ENCODE assay signal across 17 cellular contexts in genomic region chr18:22069916-22070315, GRCh38.
DNase-seq lines count a peak whose midpoint lies in the region; ATAC-seq, FAIRE-seq and TF ChIP-seq lines count a peak whose summit lies in the region.
"Had no signal": no experiment of that assay in that cellular context is flagged by ENCODE, and none has a peak within 500 bp of the region (broad histone marks: within the 10 kb centered on the region; RNA-seq: fewer than 3 reads in every experiment).

No MANE protein-coding gene starts in this region.

- H4K91ac ChIP-seq in neuronal stem cell (ENCODE audit: low read depth, low read length, poor library complexity): no peak overlapping the region

- H3K4me2 ChIP-seq in K562 (ENCODE audit: insufficient read depth, low read length) (no peak overlapping the region), HepG2 (ENCODE audit: low read depth, low read length) (peak overlapping the region; percentile 53), neuronal stem cell (ENCODE audit: insufficient read depth, low read length, poor library complexity, severe bottlenecking) (no peak overlapping the region)
- H3K4me2 ChIP-seq: A549, BLaER1 had no signal

- H4K8ac ChIP-seq in neuronal stem cell (ENCODE audit: low read depth, low read length): no peak overlapping the region

- H3K4ac ChIP-seq in neuronal stem cell (ENCODE audit: low read length): no peak overlapping the region

- H3K9me1 ChIP-seq in K562 (ENCODE audit: control insufficient read depth, insufficient read depth, low read length): no peaks in the 10 kb centered on the region

- peaks cover 4 to 6% of the 10 kb centered on the region in 2 experiments; a peak in 3 of 5 replicates for H3K4me1 ChIP-seq in K562 (replicated peaks in 1 of 2; ENCODE audit: control insufficient read depth in 2 of 2, insufficient read depth in 2 of 2, low read length in 2 of 2)
- peaks cover 33% of the 10 kb centered on the region for H3K4me1 ChIP-seq in HepG2 (ENCODE audit: insufficient read depth, low read length)
- H3K4me1 ChIP-seq in neuronal stem cell (ENCODE audit: control insufficient read depth in 2 of 2, insufficient read depth in 1 of 2, low read depth in 1 of 2, low read length in 2 of 2): peaks cover 0 to 4% of the 10 kb centered on the region in 2 donors
- H3K4me1 ChIP-seq in transverse colon: no peaks in the 10 kb centered on the region
- H3K4me1 ChIP-seq: A549, BLaER1, HAP-1 had no signal

- DNase-seq in NCI-H1105 (lab: John Stamatoyannopoulos, UW): peak; percentile 4
- no peak for DNase-seq in NCI-H1105 treated with DMSO at 0.1 percent for 48 hours (lab: John Stamatoyannopoulos, UW)
- no peak for DNase-seq in K562 (ENCODE audit: extremely low read depth in 1 of 4, low spot score in 3 of 4)
- DNase-seq in HepG2 (ENCODE audit: low spot score): peak; percentile 87
- no peak for DNase-seq in neuronal stem cell (ENCODE audit: low spot score)
- DNase-seq in activated effector memory CD4-positive, alpha-beta T cell treated with anti-CD3 and anti-CD28 coated beads, Interleukin-2, amount 50 U/mL, for 16 hours: no peak
- no peak for DNase-seq in transverse colon
- no peak for DNase-seq in coronary artery (ENCODE audit: low spot score)
- DNase-seq: CD4-positive, alpha-beta memory T cell; DMS153; DMS79 treated with DMSO at 0.1 percent for 48 hours had no signal

- H4K20me1 ChIP-seq in K562 (replicated peaks; ENCODE audit: control insufficient read depth, insufficient read depth, low read length): peaks cover 11% of the 10 kb centered on the region; the same call in 1 of the 2 replicates
- no peaks in the 10 kb centered on the region for H4K20me1 ChIP-seq in HepG2 (ENCODE audit: insufficient read depth, low read length)
- H4K20me1 ChIP-seq: BLaER1 had no signal

- ATAC-seq in K562 (no peak), HepG2 (peak; percentile 87)
- ATAC-seq: A549 had no signal

- H3K9ac ChIP-seq in K562 (ENCODE audit: insufficient read depth in 1 of 2, low read depth in 2 of 2, low read length in 2 of 2): no peak overlapping the region
- H3K9ac ChIP-seq in HepG2 (ENCODE audit: insufficient read depth, low read depth, low read length): no peak overlapping the region
- no peak overlapping the region for H3K9ac ChIP-seq in neuronal stem cell (ENCODE audit: low read depth, low read length, poor library complexity)
- H3K9ac ChIP-seq: BLaER1 had no signal

- intact Hi-C loops in K562 (cut with micrococcal nuclease): no loop called here
- intact Hi-C loops in HepG2 (cut with micrococcal nuclease; ENCODE audit: unreplicated experiment): no loop called here
- intact Hi-C loops in transverse colon (cut with DNase I; ENCODE audit: low total_unique reads): no loop called here

- no peak overlapping the region for H2BK5ac ChIP-seq in neuronal stem cell (ENCODE audit: low read length)

- H3K79me2 ChIP-seq in K562 (ENCODE audit: control insufficient read depth, insufficient read depth, low read length): no peaks in the 10 kb centered on the region
- no peaks in the 10 kb centered on the region for H3K79me2 ChIP-seq in HepG2 (ENCODE audit: insufficient read depth, low read length)

- H3K4me3 ChIP-seq in K562 (no peak overlapping the region), HepG2 (replicated peaks in 1 of 3; ENCODE audit: insufficient read depth in 1 of 3, low read depth in 2 of 3, low read length in 3 of 3) (no peak overlapping the region), neuronal stem cell (ENCODE audit: low read length in 2 of 2) (no peak overlapping the region), transverse colon (no peak overlapping the region), coronary artery (no peak overlapping the region)
- H3K4me3 ChIP-seq: A549, BLaER1, HAP-1 had no signal

- FAIRE-seq in K562 (lab: Jason Lieb, UNC) (no peak), HepG2 (lab: Jason Lieb, UNC) (no peak)
- FAIRE-seq: A549, GM12891, GM19239 had no signal

- no peak overlapping the region for H3K18ac ChIP-seq in neuronal stem cell (ENCODE audit: low read length)

- in situ Hi-C loops in K562 (cut with MboI) (no loop called here), HepG2 (cut with HindIII; ENCODE audit: extremely low pct_ligation_motif_present, low pct_unique_long_range_greater_than_20kb) (no loop called here), transverse colon (cut with MboI; ENCODE audit: low pct_ligation_motif_present in 1 of 4, low pct_unique_long_range_greater_than_20kb in 1 of 4, low sequenced_read_pairs in 3 of 4) (no loop called here)

- H3K9me3 ChIP-seq in K562 (replicated peaks; ENCODE audit: control insufficient read depth, insufficient read depth, low read depth, low read length) (no peaks in the 10 kb centered on the region), HepG2 (ENCODE audit: low read length) (no peaks in the 10 kb centered on the region), neuronal stem cell (replicated peaks in 1 of 2; ENCODE audit: control insufficient read depth in 2 of 2, insufficient read depth in 1 of 2, low read depth in 1 of 2, low read length in 2 of 2) (no peaks in the 10 kb centered on the region), transverse colon (no peaks in the 10 kb centered on the region)
- H3K9me3 ChIP-seq: A549, BLaER1, HAP-1 had no signal

- TF ChIP-seq RAD21 in K562 (CRISPR knock-in tag; conservative IDR thresholded peaks at IDR 0.05 in 1 of 2, IDR thresholded peaks at IDR 0.05 in 1 of 2) (no peak), HepG2 (CRISPR knock-in tag; IDR thresholded peaks at IDR 0.05) (no peak)

- no peak overlapping the region for H2BK120ac ChIP-seq in neuronal stem cell (ENCODE audit: low read depth, low read length)

- no peak overlapping the region for H3K14ac ChIP-seq in neuronal stem cell (ENCODE audit: low read length)

- H2AFZ ChIP-seq in K562 (ENCODE audit: low read depth, low read length): no peak overlapping the region
- H2AFZ ChIP-seq in HepG2 (ENCODE audit: low read length): no peak overlapping the region
- H2AFZ ChIP-seq in neuronal stem cell (ENCODE audit: low read length): no peak overlapping the region

- H2AK5ac ChIP-seq in neuronal stem cell (ENCODE audit: low read depth, low read length): peak overlapping the region; percentile 35

- H3K36me3 ChIP-seq in K562 (ENCODE audit: control insufficient read depth, insufficient read depth, low read length) (no peaks in the 10 kb centered on the region), HepG2 (replicated peaks in 1 of 2; ENCODE audit: control insufficient read depth in 1 of 2, insufficient read depth in 2 of 2, low read length in 2 of 2) (no peaks in the 10 kb centered on the region), neuronal stem cell (replicated peaks in 1 of 2; ENCODE audit: control insufficient read depth in 2 of 2, insufficient read depth in 2 of 2, low read length in 2 of 2) (no peaks in the 10 kb centered on the region), transverse colon (no peaks in the 10 kb centered on the region)
- H3K36me3 ChIP-seq: BLaER1, HAP-1 had no signal

- WGBS in K562 (ENCODE audit: insufficient coverage, low coverage, missing lambda C conversion rate): 12% methylated on average over 8 of the region's 8 CpGs
- 20% methylated on average over 1 of the region's 8 CpGs for WGBS in HepG2 (ENCODE audit: low lambda C conversion rate)
- WGBS in neuronal stem cell (ENCODE audit: extremely low coverage in 2 of 2, insufficient read length in 2 of 2, insufficient replicate concordance in 1 of 2), 2 donors: no CpG with 5 or more reads among the region's 8 CpGs
- WGBS in transverse colon (ENCODE audit: low coverage in 1 of 2), 2 donors: 73% methylated on average over 8 of the region's 8 CpGs; no CpG with 5 or more reads in 1 of the 2 donors

- CTCF ChIA-PET in K562 (lab: Yijun Ruan, JAX; ENCODE audit: low intra/inter-chr PET ratio) (no interaction called here), HepG2 (lab: Yijun Ruan, JAX; ENCODE audit: low intra/inter-chr PET ratio, low total read pairs) (no interaction called here)

- TF ChIP-seq POLR2A in K562 (conservative IDR thresholded peaks at IDR 0.05): no peak
- no peak for TF ChIP-seq POLR2A in HepG2 (IDR thresholded peaks at IDR 0.05; ENCODE audit: insufficient read depth in 1 of 2, low read depth in 2 of 2, low read length in 2 of 2)
- TF ChIP-seq POLR2A in transverse colon (IDR thresholded peaks at IDR 0.05): no peak

- no peak overlapping the region for H2BK15ac ChIP-seq in neuronal stem cell (ENCODE audit: low read length)

- no peak overlapping the region for H3K23ac ChIP-seq in neuronal stem cell (ENCODE audit: low read depth, low read length, poor library complexity)

- BruUV-seq in K562 (replicated peaks; lab: Mats Ljungman, UMichigan): no TSS peak
- no TSS peak for BruUV-seq in HepG2 (replicated peaks; lab: Mats Ljungman, UMichigan)

- POLR2A ChIA-PET in K562 (lab: Yijun Ruan, JAX): no interaction called here
- POLR2A ChIA-PET in HepG2 (lab: Yijun Ruan, JAX): interaction anchor here (0.7 to 1.0 kb wide), 2 partner anchors 14 to 68 kb away, joined by 3 read pairs; no protein-coding TSS in a partner anchor

- no peaks in the 10 kb centered on the region for H3K79me1 ChIP-seq in neuronal stem cell (ENCODE audit: low read depth, low read length)

- H2BK12ac ChIP-seq in neuronal stem cell (ENCODE audit: low read length): no peak overlapping the region

- H3K27me3 ChIP-seq in K562 (ENCODE audit: control insufficient read depth in 2 of 2, insufficient read depth in 2 of 2, low read length in 2 of 2): peaks cover 12 to 31% of the 10 kb centered on the region in 2 experiments; a peak in 4 of 5 replicates
- H3K27me3 ChIP-seq in HepG2 (ENCODE audit: control insufficient read depth in 1 of 2, insufficient read depth in 2 of 2, low read length in 2 of 2): no peaks in the 10 kb centered on the region
- peaks cover 0 to 1% (median 0%) of the 10 kb centered on the region in 3 experiments for H3K27me3 ChIP-seq in neuronal stem cell (ENCODE audit: control insufficient read depth in 3 of 3, insufficient read depth in 3 of 3, low read depth in 1 of 3, low read length in 3 of 3)
- no peaks in the 10 kb centered on the region for H3K27me3 ChIP-seq in transverse colon
- H3K27me3 ChIP-seq: BLaER1 had no signal

- TF ChIP-seq CTCF in K562 (IDR thresholded peaks at IDR 0.05 in 2 of 3, conservative IDR thresholded peaks at IDR 0.05 in 1 of 3; ENCODE audit: insufficient read depth in 2 of 3, low read depth in 1 of 3, low read length in 3 of 3) (no peak), HepG2 (CRISPR knock-in tag; IDR thresholded peaks at IDR 0.05) (no peak; the same call in 1 of the 2 replicates), transverse colon (IDR thresholded peaks at IDR 0.05) (no peak), coronary artery (IDR thresholded peaks at IDR 0.05) (no peak)

- H3K27ac ChIP-seq in K562 (ENCODE audit: extremely low read depth, low read depth, low read length) (no peak overlapping the region), HepG2 (ENCODE audit: extremely low read length, insufficient read depth, low read length) (no peak overlapping the region), neuronal stem cell (replicated peaks; ENCODE audit: low read length) (no peak overlapping the region), transverse colon (no peak overlapping the region), coronary artery (no peak overlapping the region)
- H3K27ac ChIP-seq: 22Rv1, A549, BLaER1 had no signal

- TF ChIP-seq EP300 in K562 (IDR thresholded peaks at IDR 0.05; ENCODE audit: low read length): no peak
- TF ChIP-seq EP300 in HepG2 (IDR thresholded peaks at IDR 0.05; ENCODE audit: low read depth in 2 of 2, low read length in 2 of 2): peak in 1 of 2 experiments; percentile 71; a peak in 2 of 4 replicates
- peak; percentile 56; the same call in 1 of the 2 replicates for TF ChIP-seq EP300 in HepG2 (CRISPR knock-in tag; IDR thresholded peaks at IDR 0.05; ENCODE audit: borderline replicate concordance)
- TF ChIP-seq EP300 in transverse colon (IDR thresholded peaks at IDR 0.05; ENCODE audit: low read depth): no peak

Comparison
In these comparisons a context has a peak if more than half of its experiments do, and no peak if none do; other contexts are left out.
1. DNase-seq: peak in NCI-H1105 (single experiment) and HepG2 (single experiment); none in NCI-H1105 treated with DMSO at 0.1 percent for 48 hours (single experiment), K562 (0 of 4), neuronal stem cell (single experiment), activated effector memory CD4-positive, alpha-beta T cell treated with anti-CD3 and anti-CD28 coated beads, Interleukin-2, amount 50 U/mL, for 16 hours (single experiment), transverse colon (single experiment) and coronary artery (single experiment).